Comparison of ENCODE assay signal across 1 cellular context in the genomic region with DNA sequence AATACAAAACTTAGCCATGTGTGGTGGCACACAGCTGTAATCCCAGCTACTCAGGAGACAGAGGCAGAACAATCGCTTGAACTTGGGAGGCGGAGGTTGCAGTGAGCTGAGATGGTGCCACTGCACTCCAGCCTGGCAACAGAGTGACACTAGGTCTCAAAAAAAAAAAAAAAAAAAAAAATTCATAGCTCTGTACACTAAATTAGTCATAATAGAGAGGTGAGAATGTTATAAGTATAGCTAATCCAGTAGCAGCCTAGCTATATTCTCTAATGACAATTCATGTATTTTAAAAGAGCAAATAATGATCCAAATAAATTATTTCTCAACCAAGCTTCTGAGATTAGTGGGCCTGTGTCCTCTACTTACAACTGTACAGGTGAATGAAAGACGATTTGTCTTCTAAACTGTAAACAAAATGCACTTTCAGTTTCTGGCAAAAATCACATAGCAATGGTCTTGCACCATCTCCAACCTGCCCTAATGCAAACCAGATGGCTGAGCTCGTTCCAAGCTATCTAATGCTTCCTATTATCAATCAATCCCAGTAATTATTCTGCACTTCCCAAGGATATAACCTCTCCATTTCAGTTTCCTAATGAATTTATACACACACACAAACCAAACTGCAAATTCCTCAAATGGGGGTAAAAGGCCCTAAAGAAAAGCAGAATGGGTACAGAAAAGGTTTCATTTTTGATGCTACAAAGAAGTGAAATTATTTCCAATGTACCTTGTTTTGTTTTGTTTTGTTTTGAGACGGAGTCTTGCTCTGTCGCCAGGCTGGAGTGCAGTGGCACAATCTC.
TF ChIP-seq lines count a peak whose summit lies in the region.

No MANE protein-coding gene starts in this region.

TF ChIP-seq in GM12878, 131 proteins besides CTCF, POLR2A, EP300 and RAD21:
- TF ChIP-seq, protein P1, sequence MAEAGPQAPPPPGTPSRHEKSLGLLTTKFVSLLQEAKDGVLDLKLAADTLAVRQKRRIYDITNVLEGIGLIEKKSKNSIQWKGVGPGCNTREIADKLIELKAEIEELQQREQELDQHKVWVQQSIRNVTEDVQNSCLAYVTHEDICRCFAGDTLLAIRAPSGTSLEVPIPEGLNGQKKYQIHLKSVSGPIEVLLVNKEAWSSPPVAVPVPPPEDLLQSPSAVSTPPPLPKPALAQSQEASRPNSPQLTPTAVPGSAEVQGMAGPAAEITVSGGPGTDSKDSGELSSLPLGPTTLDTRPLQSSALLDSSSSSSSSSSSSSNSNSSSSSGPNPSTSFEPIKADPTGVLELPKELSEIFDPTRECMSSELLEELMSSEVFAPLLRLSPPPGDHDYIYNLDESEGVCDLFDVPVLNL (IDR thresholded peaks at IDR 0.05; ENCODE audit: low read depth, low read length) = no peak
- TF ChIP-seq, protein P2, sequence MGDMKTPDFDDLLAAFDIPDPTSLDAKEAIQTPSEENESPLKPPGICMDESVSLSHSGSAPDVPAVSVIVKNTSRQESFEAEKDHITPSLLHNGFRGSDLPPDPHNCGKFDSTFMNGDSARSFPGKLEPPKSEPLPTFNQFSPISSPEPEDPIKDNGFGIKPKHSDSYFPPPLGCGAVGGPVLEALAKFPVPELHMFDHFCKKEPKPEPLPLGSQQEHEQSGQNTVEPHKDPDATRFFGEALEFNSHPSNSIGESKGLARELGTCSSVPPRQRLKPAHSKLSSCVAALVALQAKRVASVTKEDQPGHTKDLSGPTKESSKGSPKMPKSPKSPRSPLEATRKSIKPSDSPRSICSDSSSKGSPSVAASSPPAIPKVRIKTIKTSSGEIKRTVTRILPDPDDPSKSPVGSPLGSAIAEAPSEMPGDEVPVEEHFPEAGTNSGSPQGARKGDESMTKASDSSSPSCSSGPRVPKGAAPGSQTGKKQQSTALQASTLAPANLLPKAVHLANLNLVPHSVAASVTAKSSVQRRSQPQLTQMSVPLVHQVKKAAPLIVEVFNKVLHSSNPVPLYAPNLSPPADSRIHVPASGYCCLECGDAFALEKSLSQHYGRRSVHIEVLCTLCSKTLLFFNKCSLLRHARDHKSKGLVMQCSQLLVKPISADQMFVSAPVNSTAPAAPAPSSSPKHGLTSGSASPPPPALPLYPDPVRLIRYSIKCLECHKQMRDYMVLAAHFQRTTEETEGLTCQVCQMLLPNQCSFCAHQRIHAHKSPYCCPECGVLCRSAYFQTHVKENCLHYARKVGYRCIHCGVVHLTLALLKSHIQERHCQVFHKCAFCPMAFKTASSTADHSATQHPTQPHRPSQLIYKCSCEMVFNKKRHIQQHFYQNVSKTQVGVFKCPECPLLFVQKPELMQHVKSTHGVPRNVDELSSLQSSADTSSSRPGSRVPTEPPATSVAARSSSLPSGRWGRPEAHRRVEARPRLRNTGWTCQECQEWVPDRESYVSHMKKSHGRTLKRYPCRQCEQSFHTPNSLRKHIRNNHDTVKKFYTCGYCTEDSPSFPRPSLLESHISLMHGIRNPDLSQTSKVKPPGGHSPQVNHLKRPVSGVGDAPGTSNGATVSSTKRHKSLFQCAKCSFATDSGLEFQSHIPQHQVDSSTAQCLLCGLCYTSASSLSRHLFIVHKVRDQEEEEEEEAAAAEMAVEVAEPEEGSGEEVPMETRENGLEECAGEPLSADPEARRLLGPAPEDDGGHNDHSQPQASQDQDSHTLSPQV (IDR thresholded peaks at IDR 0.05) = no peak
